Comparison of ENCODE assay signal across 31 cellular contexts in the genomic region with DNA sequence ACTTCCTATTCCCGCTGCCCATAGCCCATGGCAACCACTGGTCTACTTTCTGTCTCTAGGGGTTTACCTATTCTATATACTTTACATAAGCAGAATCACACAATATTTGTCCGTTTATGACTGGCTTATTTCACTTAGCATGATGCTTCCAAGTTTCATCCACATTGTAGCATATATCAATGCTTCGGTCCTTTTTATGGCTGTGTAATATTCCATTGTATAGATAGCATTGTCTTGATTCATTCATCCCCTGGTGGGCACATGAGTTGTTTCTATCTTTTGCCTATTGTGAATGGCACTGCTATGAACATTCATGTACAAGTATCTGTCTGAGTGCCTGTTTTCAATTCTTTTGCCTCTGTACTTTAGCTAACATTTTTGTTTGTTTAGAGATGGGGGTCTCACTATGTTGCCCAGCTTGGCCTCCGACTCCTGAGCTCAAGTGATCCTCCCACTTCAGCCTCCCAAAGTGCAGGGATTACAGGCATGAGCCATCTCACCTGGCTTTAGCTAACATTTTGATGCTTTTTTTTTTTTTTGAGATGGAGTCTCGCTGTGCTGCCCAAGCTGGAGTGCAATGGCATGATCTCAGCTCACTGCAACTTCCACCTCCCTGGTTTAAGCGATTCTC.
"Had no signal": no experiment of that assay in that cellular context is flagged by ENCODE, and none has a peak within 500 bp of the region (broad histone marks: within the 10 kb centered on the region; RNA-seq: fewer than 3 reads in every experiment).

No MANE protein-coding gene starts in this region.

- H3K36me3 ChIP-seq: left lung, lower lobe of right lung, neutrophil, ovary, right atrium auricular region, suprapubic skin, thoracic aorta, tibial artery, upper lobe of right lung had no signal

- H3K4me3 ChIP-seq: left lung, lower lobe of right lung, ovary, right atrium auricular region, skin epidermis, suprapubic skin, thoracic aorta, tibial artery, upper lobe of right lung had no signal

- H3K36me3 Mint-ChIP-seq: immature natural killer cell; naive thymus-derived CD8-positive, alpha-beta T cell had no signal

- H3K9me3 Mint-ChIP-seq: immature natural killer cell; naive thymus-derived CD8-positive, alpha-beta T cell; nephron; neural crest cell; stimulated activated naive CD8-positive, alpha-beta T cell treated with anti-CD3 and anti-CD28 coated beads, Interleukin-15, Interleukin-2, amounts not matched to agents 100 ng/mL and 50 ng/mL, for 24 hours had no signal

- FAIRE-seq: islet of Langerhans, kidney, urothelium cell line had no signal

- DNase-seq: hypothalamus; immature natural killer cell; kidney; left colon; left lung; lower lobe of right lung; mammary epithelial cell; mesenchymal stem cell; naive thymus-derived CD8-positive, alpha-beta T cell; occipital lobe; ovary; stimulated activated CD4-positive, alpha-beta T cell treated with anti-CD3 and anti-CD28 coated beads, Interleukin-12 subunit alpha, Interleukin-12 subunit beta, amount 100 ng/mL, for 4 hours; stimulated activated CD4-positive, alpha-beta T cell treated with anti-CD3 and anti-CD28 coated beads, Interleukin-15, amount 100 ng/mL, for 24 hours; stimulated activated CD4-positive, alpha-beta T cell treated with anti-CD3 and anti-CD28 coated beads, Interleukin-2, amount 100 ng/mL, for 24 hours; stimulated activated CD4-positive, alpha-beta T cell treated with anti-CD3 and anti-CD28 coated beads, Interleukin-4, amount 100 ng/mL, for 1 hour; stimulated activated naive B cell treated with anti-CD40 and anti-IgM and Interleukin-4, amounts not matched to agents 10 μg/mL and 1 μg/mL and 100 μg/mL, for 72 hours; tibial artery; trophoblast cell; upper lobe of right lung had no signal

- H3K27ac Mint-ChIP-seq: nephron; progenitor cell of endocrine pancreas; stimulated activated naive B cell treated with anti-CD40 and anti-IgM and Interleukin-4, amounts not matched to agents 10 μg/mL and 1 μg/mL and 100 μg/mL, for 72 hours; stimulated activated naive CD8-positive, alpha-beta T cell treated with anti-CD3 and anti-CD28 coated beads, Interleukin-15, Interleukin-2, amounts not matched to agents 100 ng/mL and 50 ng/mL, for 24 hours had no signal

- H3K27me3 ChIP-seq: left lung, neutrophil, ovary, right atrium auricular region, suprapubic skin, upper lobe of right lung had no signal

- H3K4me3 Mint-ChIP-seq: immature natural killer cell; nephron; neural crest cell; stimulated activated naive B cell treated with anti-CD40 and anti-IgM and Interleukin-4, amounts not matched to agents 10 μg/mL and 1 μg/mL and 100 μg/mL, for 72 hours; stimulated activated naive CD8-positive, alpha-beta T cell treated with anti-CD3 and anti-CD28 coated beads, Interleukin-15, Interleukin-2, amounts not matched to agents 100 ng/mL and 50 ng/mL, for 24 hours had no signal

- H3K27ac ChIP-seq: neutrophil, ovary, suprapubic skin, thoracic aorta, tibial artery had no signal

- H3K4me1 Mint-ChIP-seq: nephron, neural crest cell had no signal

- H3K9me3 ChIP-seq: left lung, lower lobe of right lung, neutrophil, ovary, right atrium auricular region, suprapubic skin, thoracic aorta, tibial artery, upper lobe of right lung had no signal

- ATAC-seq: left colon; left lung; lower lobe of right lung; naive thymus-derived CD8-positive, alpha-beta T cell; sciatic nerve; stimulated activated naive B cell treated with anti-CD40 and anti-IgM and Interleukin-4, amounts not matched to agents 10 μg/mL and 1 μg/mL and 100 μg/mL, for 72 hours; upper lobe of right lung had no signal

- H3K27me3 Mint-ChIP-seq: stimulated activated naive CD8-positive, alpha-beta T cell treated with anti-CD3 and anti-CD28 coated beads, Interleukin-15, Interleukin-2, amounts not matched to agents 100 ng/mL and 50 ng/mL, for 24 hours had no signal
